27 cellular contexts compared by ENCODE assay signal in the genomic region with DNA sequence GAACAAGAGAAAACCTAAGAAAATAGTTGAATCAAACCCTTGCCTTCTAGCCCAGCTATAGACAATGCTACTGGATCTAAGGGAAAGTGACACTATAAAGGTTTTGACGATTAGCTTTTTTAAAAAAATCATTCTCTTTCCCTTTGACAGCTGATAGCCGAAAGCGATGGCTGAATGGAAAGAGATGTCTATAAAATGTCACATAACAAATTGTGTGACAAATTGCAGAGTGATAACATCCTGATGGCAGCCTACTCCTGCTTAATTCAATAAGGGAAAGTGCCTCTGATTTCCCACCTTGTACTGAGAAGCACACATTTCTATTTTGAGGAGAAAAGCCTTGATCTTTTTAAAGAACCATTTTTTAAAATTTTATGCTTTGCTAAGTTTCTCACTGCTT.
"Had no signal": no experiment of that assay in that cellular context is flagged by ENCODE, and none has a peak within 500 bp of the region (broad histone marks: within the 10 kb centered on the region; RNA-seq: fewer than 3 reads in every experiment).

No MANE protein-coding gene starts in this region.

- H3K4me1 Mint-ChIP-seq: activated B cell treated with CpG ODN at 0.5 μM for 24 hours; activated T-helper 17 cell treated with anti-CD3 and anti-CD28 coated beads, Interleukin-2, amount 50 U/mL, for 72 hours; T-cell had no signal

- H3K4me3 Mint-ChIP-seq: activated B cell treated with CpG ODN at 0.5 μM for 24 hours; activated CD8-positive, alpha-beta T cell treated with anti-CD3 and anti-CD28 coated beads for 36 hours; activated naive CD8-positive, alpha-beta T cell; activated T-cell treated with anti-CD3 and anti-CD28 coated beads, Interleukin-2, amount 50 U/mL, for 4 hours; activated T-helper 17 cell treated with anti-CD3 and anti-CD28 coated beads, Interleukin-2, amount 50 U/mL, for 72 hours; endodermal cell; T-cell; T-helper 1 cell treated with Interleukin-12 subunit alpha and Interleukin-12 subunit beta and Interleukin-4 antibody, amounts not matched to agents 30 μg/mL and 1 μg/mL, for 36 hours had no signal

- DNase-seq: activated B cell treated with CpG ODN at 0.5 μM for 24 hours; activated CD4-positive, alpha-beta T cell treated with anti-CD3 and anti-CD28 coated beads for 48 hours; activated CD4-positive, alpha-beta T cell treated with anti-CD3 and anti-CD28 coated beads, Interleukin-2, amount 50 U/mL, for 1 hour; activated CD4-positive, alpha-beta T cell treated with anti-CD3 and anti-CD28 coated beads, Interleukin-2, amount 50 U/mL, for 48 hours; activated CD8-positive, alpha-beta memory T cell treated with anti-CD3 and anti-CD28 coated beads for 24 hours; activated CD8-positive, alpha-beta T cell treated with anti-CD3 and anti-CD28 coated beads for 36 hours; activated effector memory CD4-positive, alpha-beta T cell treated with Interleukin-2 at 50 U/mL for 16 hours; activated gamma-delta T cell treated with Interleukin-2 at 50 U/mL for 16 hours; activated naive CD4-positive, alpha-beta T cell treated with anti-CD3 and anti-CD28 coated beads, Interleukin-2, amount 50 U/mL, for 16 hours; activated naive CD4-positive, alpha-beta T cell treated with Interleukin-2 at 50 U/mL for 16 hours; activated T-cell treated with anti-CD3 and anti-CD28 coated beads, Interleukin-2, amount 50 U/mL, for 4 hours; amniotic stem cell; anterior cingulate cortex; brain microvascular endothelial cell; dorsolateral prefrontal cortex; effector memory CD4-positive, alpha-beta T cell; endodermal cell; foreskin fibroblast; SW 1271; T-cell; T1000; WERI-Rb-1 had no signal

- ATAC-seq: activated CD4-positive, CD25-positive, alpha-beta regulatory T cell treated with anti-CD3 and anti-CD28 coated beads, Interleukin-2, amount 50 U/mL, for 24 hours; activated CD8-positive, alpha-beta T cell treated with anti-CD3 and anti-CD28 coated beads for 36 hours; activated T-cell treated with anti-CD3 and anti-CD28 coated beads, Interleukin-2, amount 50 U/mL, for 4 hours; activated T-helper 17 cell treated with anti-CD3 and anti-CD28 coated beads, Interleukin-2, amount 50 U/mL, for 72 hours; esophagus mucosa; T-cell had no signal

- H3K36me3 Mint-ChIP-seq: activated naive CD8-positive, alpha-beta T cell; T-cell had no signal

- H3K36me3 ChIP-seq: brain microvascular endothelial cell, WERI-Rb-1 had no signal

- H3K27me3 Mint-ChIP-seq: activated B cell treated with CpG ODN at 0.5 μM for 24 hours; activated CD8-positive, alpha-beta T cell treated with anti-CD3 and anti-CD28 coated beads for 36 hours; activated naive CD8-positive, alpha-beta T cell had no signal

- H3K27ac ChIP-seq: brain microvascular endothelial cell, dorsolateral prefrontal cortex, WERI-Rb-1 had no signal

- H3K4me3 ChIP-seq: dorsolateral prefrontal cortex had no signal

- H3K27me3 ChIP-seq: brain microvascular endothelial cell, dorsolateral prefrontal cortex had no signal

- H3K9me3 Mint-ChIP-seq: activated B cell treated with CpG ODN at 0.5 μM for 24 hours; activated CD8-positive, alpha-beta T cell treated with anti-CD3 and anti-CD28 coated beads for 36 hours; activated T-cell treated with anti-CD3 and anti-CD28 coated beads, Interleukin-2, amount 50 U/mL, for 4 hours; activated T-helper 17 cell treated with anti-CD3 and anti-CD28 coated beads, Interleukin-2, amount 50 U/mL, for 72 hours; endodermal cell; T-helper 1 cell treated with Interleukin-12 subunit alpha and Interleukin-12 subunit beta and Interleukin-4 antibody, amounts not matched to agents 30 μg/mL and 1 μg/mL, for 36 hours had no signal

- H3K27ac Mint-ChIP-seq: activated B cell treated with CpG ODN at 0.5 μM for 24 hours; activated CD8-positive, alpha-beta T cell treated with anti-CD3 and anti-CD28 coated beads for 36 hours; activated naive CD8-positive, alpha-beta T cell; activated T-helper 17 cell treated with anti-CD3 and anti-CD28 coated beads, Interleukin-2, amount 50 U/mL, for 72 hours; endodermal cell; T-cell; T-helper 1 cell treated with Interleukin-12 subunit alpha and Interleukin-12 subunit beta and Interleukin-4 antibody, amounts not matched to agents 30 μg/mL and 1 μg/mL, for 36 hours had no signal
